33 cellular contexts compared by ENCODE assay signal in the genomic region with DNA sequence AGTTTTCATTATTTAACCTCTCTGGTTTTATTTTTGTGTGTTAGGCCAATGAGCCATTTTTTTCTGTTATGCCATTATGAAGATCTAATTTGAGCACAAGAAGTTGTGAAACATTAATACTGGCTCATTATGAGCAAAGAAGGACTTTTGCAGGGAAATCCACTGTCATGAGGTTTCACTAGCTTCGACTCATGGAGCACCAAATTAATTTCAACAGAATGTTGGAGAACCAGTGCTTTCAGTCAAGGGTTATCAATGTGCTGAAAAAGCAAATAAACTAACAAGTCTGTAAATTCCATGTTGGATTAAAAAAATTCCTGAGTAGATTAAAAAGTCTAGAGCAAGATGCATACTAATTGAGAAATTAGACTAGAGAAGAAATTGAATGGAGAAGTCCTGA.
DNase-seq lines count a peak whose midpoint lies in the region; ATAC-seq and TF ChIP-seq lines count a peak whose summit lies in the region.
"Had no signal": no experiment of that assay in that cellular context is flagged by ENCODE, and none has a peak within 500 bp of the region (broad histone marks: within the 10 kb centered on the region; RNA-seq: fewer than 3 reads in every experiment).

No MANE protein-coding gene starts in this region.

- no peak for TF ChIP-seq CTCF in epithelial cell of esophagus (IDR thresholded peaks at IDR 0.05; ENCODE audit: insufficient read depth, low read depth, low read length, missing control alignments)
- TF ChIP-seq CTCF in retinal pigment epithelial cell (conservative IDR thresholded peaks at IDR 0.05; ENCODE audit: low read depth, low read length): no peak

- H3K9me3 Mint-ChIP-seq in T-cell: peaks cover 16 to 26% (median 17%) of the 10 kb centered on the region in 3 donors

- H3K4me3 ChIP-seq in SK-N-MC: no peak overlapping the region
- H3K4me3 ChIP-seq in epithelial cell of esophagus (ENCODE audit: low read length): no peak overlapping the region
- H3K4me3 ChIP-seq in retinal pigment epithelial cell (ENCODE audit: low read length): no peak overlapping the region
- H3K4me3 ChIP-seq: A549; BLaER1; BLaER1 treated with 17β-estradiol and CSF1 and Interleukin-3, amounts not matched to agents 10 nM and 100 nM had no signal

- no peaks in the 10 kb centered on the region for H3K27me3 Mint-ChIP-seq in T-cell
- H3K27me3 Mint-ChIP-seq: B cell; CD4-positive, alpha-beta memory T cell; CD4-positive, alpha-beta T cell; CD4-positive, CD25-positive, alpha-beta regulatory T cell; CD8-positive, alpha-beta memory T cell had no signal

- no peaks in the 10 kb centered on the region for H3K4me1 Mint-ChIP-seq in T-cell
- H3K4me1 Mint-ChIP-seq: B cell; CD14-positive monocyte; CD4-positive, alpha-beta memory T cell; CD4-positive, CD25-positive, alpha-beta regulatory T cell; CD8-positive, alpha-beta memory T cell had no signal

- DNase-seq in SK-N-MC (ENCODE audit: low read depth, low spot score): no peak
- peak; percentile 30 for DNase-seq in epithelial cell of esophagus (ENCODE audit: low read depth)
- peak; percentile 95 for DNase-seq in retinal pigment epithelial cell (ENCODE audit: low read depth)
- DNase-seq in ecto neural progenitor cell (ENCODE audit: low spot score): no peak
- no peak for DNase-seq in kidney tubule cell (ENCODE audit: low spot score)
- no peak for DNase-seq in T-cell
- DNase-seq: 8988T; ACHN; AML-193; BE2C; C1 segment of cervical spinal cord; Caco-2; Calu3; CD4-positive, alpha-beta memory T cell; CD4-positive, alpha-beta T cell; CD4-positive, CD25-positive, alpha-beta regulatory T cell; CD8-positive, alpha-beta memory T cell; CD8-positive, alpha-beta T cell; COR-L47; DMS 273 treated with DMSO at 0.1 percent for 48 hours; DMS153; DMS53; DMS79; DMS79 treated with DMSO at 0.1 percent for 48 hours; DND-41; EL had no signal

- H3K9me3 ChIP-seq in SK-N-MC (ENCODE audit: low read depth, low read length): no peaks in the 10 kb centered on the region
- H3K9me3 ChIP-seq: BE2C, BLaER1, Caco-2 had no signal

- CTCF ChIA-PET in T-cell (lab: Charles Lee): no interaction called here

- H3K4me3 Mint-ChIP-seq in T-cell: no peak overlapping the region
- H3K4me3 Mint-ChIP-seq: B cell; CD14-positive monocyte; CD4-positive, alpha-beta memory T cell; CD4-positive, alpha-beta T cell; CD4-positive, CD25-positive, alpha-beta regulatory T cell; CD8-positive, alpha-beta memory T cell; CD8-positive, alpha-beta T cell had no signal

- no peaks in the 10 kb centered on the region for H3K36me3 ChIP-seq in SK-N-MC (ENCODE audit: insufficient read depth, low read length)
- H3K36me3 ChIP-seq: BE2C; BLaER1; BLaER1 treated with 17β-estradiol and CSF1 and Interleukin-3, amounts not matched to agents 10 nM and 100 nM had no signal

- no peak for ATAC-seq in T-cell (replicated peaks in 1 of 4)
- ATAC-seq: A549; CD8-positive, alpha-beta T cell had no signal

- H3K9ac ChIP-seq in SK-N-MC (ENCODE audit: insufficient read length): no peak overlapping the region
- H3K9ac ChIP-seq: BLaER1; BLaER1 treated with 17β-estradiol and CSF1 and Interleukin-3, amounts not matched to agents 10 nM and 100 nM had no signal

- H3K27ac ChIP-seq in SK-N-MC: peak overlapping the region; percentile 60; the same call in 1 of the 2 replicates
- H3K27ac ChIP-seq: 22Rv1; A549; BLaER1; BLaER1 treated with 17β-estradiol and CSF1 and Interleukin-3, amounts not matched to agents 10 nM and 100 nM; C4-2B had no signal

- POLR2A ChIA-PET in T-cell (lab: Charles Lee): no interaction called here

- H3K36me3 Mint-ChIP-seq in T-cell: no peaks in the 10 kb centered on the region
- H3K36me3 Mint-ChIP-seq: CD14-positive monocyte; CD4-positive, alpha-beta memory T cell; CD4-positive, CD25-positive, alpha-beta regulatory T cell; CD8-positive, alpha-beta memory T cell; CD8-positive, alpha-beta T cell had no signal

- no peak overlapping the region for H3K27ac Mint-ChIP-seq in T-cell
- H3K27ac Mint-ChIP-seq: B cell; CD14-positive monocyte; CD4-positive, alpha-beta memory T cell; CD4-positive, alpha-beta T cell; CD4-positive, CD25-positive, alpha-beta regulatory T cell; CD8-positive, alpha-beta memory T cell; CD8-positive, alpha-beta T cell had no signal

Comparison
In these comparisons a context has a peak if more than half of its experiments do, and no peak if none do; other contexts are left out.
1. DNase-seq: peak in epithelial cell of esophagus (single experiment) and retinal pigment epithelial cell (single experiment); none in SK-N-MC (single experiment), ecto neural progenitor cell (single experiment), kidney tubule cell (single experiment) and T-cell (0 of 34).